In genomic region chr12:104604070-104604994, GRCh38 we compare ENCODE assay signal across 8 cellular contexts.
DNase-seq lines count a peak whose midpoint lies in the region; ATAC-seq lines count a peak whose summit lies in the region.

No MANE protein-coding gene starts in this region.

- peak; percentile 61 for ATAC-seq in stimulated activated naive CD8-positive, alpha-beta T cell treated with anti-CD3 and anti-CD28 coated beads, Interleukin-15, amount 100 ng/mL, for 72 hours

- peak overlapping the region; percentile 55 for H3K4me3 Mint-ChIP-seq in activated CD4-positive, alpha-beta T cell treated with anti-CD3 and anti-CD28 coated beads, Interleukin-2, amount 10 ng/mL, durations not matched to agents 24 days and 14 days
- no peak overlapping the region for H3K4me3 Mint-ChIP-seq in stimulated activated naive CD8-positive, alpha-beta T cell treated with anti-CD3 and anti-CD28 coated beads, Interleukin-15, amount 100 ng/mL, for 72 hours

- H3K9ac ChIP-seq in muscle layer of colon (ENCODE audit: low read length), result no peak overlapping the region

- H3K36me3 ChIP-seq in muscle layer of colon (ENCODE audit: insufficient read depth, low read length), result no peaks in the 10 kb centered on the region

- intact Hi-C loops in activated CD4-positive, alpha-beta T cell treated with anti-CD3 and anti-CD28 coated beads, Interleukin-2, amount 10 ng/mL, durations not matched to agents 24 days and 14 days (cut with micrococcal nuclease), result loop anchor here (1.0 to 2.0 kb wide), 3 partner anchors 34 to 147 kb away; no protein-coding TSS in a partner anchor

- H3K36me3 Mint-ChIP-seq in activated CD4-positive, alpha-beta T cell treated with anti-CD3 and anti-CD28 coated beads, Interleukin-2, amount 10 ng/mL, durations not matched to agents 24 days and 14 days (ENCODE audit: low read depth), result peaks cover 32% of the 10 kb centered on the region

- peaks cover 59% of the 10 kb centered on the region for H3K4me1 Mint-ChIP-seq in activated CD4-positive, alpha-beta T cell treated with anti-CD3 and anti-CD28 coated beads, Interleukin-2, amount 10 ng/mL, durations not matched to agents 24 days and 14 days
- peaks cover 26% of the 10 kb centered on the region for H3K4me1 Mint-ChIP-seq in stimulated activated naive CD8-positive, alpha-beta T cell treated with anti-CD3 and anti-CD28 coated beads, Interleukin-15, amount 100 ng/mL, for 72 hours

- H3K9me3 Mint-ChIP-seq in activated CD4-positive, alpha-beta T cell treated with anti-CD3 and anti-CD28 coated beads, Interleukin-2, amount 10 ng/mL, durations not matched to agents 24 days and 14 days, result no peaks in the 10 kb centered on the region
- no peaks in the 10 kb centered on the region for H3K9me3 Mint-ChIP-seq in stimulated activated naive CD8-positive, alpha-beta T cell treated with anti-CD3 and anti-CD28 coated beads, Interleukin-15, amount 100 ng/mL, for 72 hours

- peak overlapping the region; percentile 37 for H3K27ac ChIP-seq in muscle layer of colon (ENCODE audit: low read depth, low read length)

- DNase-seq in GDM1 (lab: John Stamatoyannopoulos, UW) (peak; percentile 82), H4 (ENCODE audit: low spot score) (peak; percentile 87), Kasumi-1 (lab: John Stamatoyannopoulos, UW) (peak; percentile 97 to 98), epidermal melanocyte (ENCODE audit: insufficient read length, low spot score) (peak; percentile 75), retina (no peak)
- peak; percentile 85 for DNase-seq in activated CD4-positive, alpha-beta T cell treated with anti-CD3 and anti-CD28 coated beads, Interleukin-2, amount 10 ng/mL, durations not matched to agents 24 days and 14 days
- DNase-seq in stimulated activated naive CD8-positive, alpha-beta T cell treated with anti-CD3 and anti-CD28 coated beads, Interleukin-15, amount 100 ng/mL, for 72 hours, result no peak

- no peaks in the 10 kb centered on the region for H3K27me3 Mint-ChIP-seq in activated CD4-positive, alpha-beta T cell treated with anti-CD3 and anti-CD28 coated beads, Interleukin-2, amount 10 ng/mL, durations not matched to agents 24 days and 14 days
- H3K27me3 Mint-ChIP-seq in stimulated activated naive CD8-positive, alpha-beta T cell treated with anti-CD3 and anti-CD28 coated beads, Interleukin-15, amount 100 ng/mL, for 72 hours, result no peaks in the 10 kb centered on the region

- no peaks in the 10 kb centered on the region for H3K9me3 ChIP-seq in muscle layer of colon (ENCODE audit: low read length)

- peak overlapping the region; percentile 85 for H3K27ac Mint-ChIP-seq in activated CD4-positive, alpha-beta T cell treated with anti-CD3 and anti-CD28 coated beads, Interleukin-2, amount 10 ng/mL, durations not matched to agents 24 days and 14 days
- H3K27ac Mint-ChIP-seq in stimulated activated naive CD8-positive, alpha-beta T cell treated with anti-CD3 and anti-CD28 coated beads, Interleukin-15, amount 100 ng/mL, for 72 hours, result peak overlapping the region in 1 of 2 donors; percentile 14

- H3K4me3 ChIP-seq in muscle layer of colon (ENCODE audit: low read depth in 1 of 2, low read length in 2 of 2), result no peak overlapping the region

- peaks cover 13% of the 10 kb centered on the region for H3K4me1 ChIP-seq in muscle layer of colon (ENCODE audit: insufficient read depth, low read length)

- H3K27me3 ChIP-seq in muscle layer of colon (ENCODE audit: control insufficient read depth in 1 of 2, insufficient read depth in 2 of 2, low read length in 2 of 2), result no peaks in the 10 kb centered on the region

Comparison
In these comparisons a context has a peak if more than half of its experiments do, and no peak if none do; other contexts are left out.
1. DNase-seq: peak in GDM1 (single experiment), H4 (single experiment), Kasumi-1 (2 of 2), activated CD4-positive, alpha-beta T cell treated with anti-CD3 and anti-CD28 coated beads, Interleukin-2, amount 10 ng/mL, durations not matched to agents 24 days and 14 days (single experiment) and epidermal melanocyte (single experiment); none in stimulated activated naive CD8-positive, alpha-beta T cell treated with anti-CD3 and anti-CD28 coated beads, Interleukin-15, amount 100 ng/mL, for 72 hours (0 of 2) and retina (single experiment).